In the genomic region with DNA sequence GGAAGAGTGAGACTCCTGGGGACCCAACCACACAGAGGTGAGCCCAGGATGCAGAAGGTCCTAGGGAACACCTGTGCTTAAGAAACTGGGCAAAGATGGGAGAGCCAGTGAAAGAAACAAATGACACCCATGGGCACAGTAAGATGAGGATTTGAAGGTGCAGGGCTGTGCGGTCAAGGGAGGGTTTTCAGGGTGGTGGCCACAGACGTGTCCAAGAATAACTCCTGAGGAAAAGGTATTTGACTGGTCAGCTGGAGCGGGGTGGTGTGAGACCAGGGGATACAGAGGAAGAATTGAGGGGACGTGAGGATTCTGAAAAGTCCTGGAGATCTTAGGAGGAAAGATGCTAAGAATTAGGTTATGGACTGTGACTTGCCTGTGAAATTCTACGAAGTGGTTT, we compare ENCODE assay signal across 31 cellular contexts.
DNase-seq lines count a peak whose midpoint lies in the region; ATAC-seq and TF ChIP-seq lines count a peak whose summit lies in the region.
"Had no signal": no experiment of that assay in that cellular context is flagged by ENCODE, and none has a peak within 500 bp of the region (broad histone marks: within the 10 kb centered on the region; RNA-seq: fewer than 3 reads in every experiment).

No MANE protein-coding gene starts in this region.

- H3K27me3 ChIP-seq in IMR-90 (ENCODE audit: control insufficient read depth, insufficient read depth, low read length): peaks cover 8% of the 10 kb centered on the region
- H3K27me3 ChIP-seq: BE2C; BLaER1; BLaER1 treated with 17β-estradiol and CSF1 and Interleukin-3, amounts not matched to agents 10 nM and 100 nM had no signal

- no peak overlapping the region for H3K4me2 ChIP-seq in IMR-90 (ENCODE audit: low read depth, low read length)
- H3K4me2 ChIP-seq: A549; BLaER1; BLaER1 treated with 17β-estradiol and CSF1 and Interleukin-3, amounts not matched to agents 10 nM and 100 nM had no signal

- TF ChIP-seq POLR2A in IMR-90 (IDR thresholded peaks at IDR 0.05; ENCODE audit: low read depth, low read length): no peak

- H3K27me3 Mint-ChIP-seq in memory B cell (no peaks in the 10 kb centered on the region), T-cell (no peaks in the 10 kb centered on the region)
- H3K27me3 Mint-ChIP-seq: B cell; CD4-positive, alpha-beta T cell had no signal

- H3K36me3 Mint-ChIP-seq in memory B cell: no peaks in the 10 kb centered on the region
- no peaks in the 10 kb centered on the region for H3K36me3 Mint-ChIP-seq in T-cell
- H3K36me3 Mint-ChIP-seq: CD14-positive monocyte; CD4-positive, alpha-beta memory T cell; CD4-positive, CD25-positive, alpha-beta regulatory T cell; CD8-positive, alpha-beta memory T cell; CD8-positive, alpha-beta T cell had no signal

- peak overlapping the region; percentile 18 for H3K27ac Mint-ChIP-seq in memory B cell
- no peak overlapping the region for H3K27ac Mint-ChIP-seq in T-cell
- H3K27ac Mint-ChIP-seq: B cell; CD14-positive monocyte; CD4-positive, alpha-beta T cell; CD8-positive, alpha-beta T cell had no signal

- dilution Hi-C loops in IMR-90 (cut with HindIII; ENCODE audit: low sequenced_read_pairs, unreplicated experiment): no loop called here

- no peak overlapping the region for H2BK120ac ChIP-seq in IMR-90 (ENCODE audit: low read depth, low read length)

- intact Hi-C loops in IMR-90 (cut with micrococcal nuclease): no loop called here

- H3K56ac ChIP-seq in IMR-90 (ENCODE audit: extremely low read depth, insufficient read depth, low read length): no peak overlapping the region

- H4K91ac ChIP-seq in IMR-90 (ENCODE audit: insufficient read depth, low read depth, low read length): no peak overlapping the region

- no peak overlapping the region for H2AK5ac ChIP-seq in IMR-90 (ENCODE audit: low read depth, low read length)

- TF ChIP-seq CTCF in IMR-90 (conservative IDR thresholded peaks at IDR 0.05; ENCODE audit: low read depth, low read length): no peak

- no peak overlapping the region for H4K8ac ChIP-seq in IMR-90 (ENCODE audit: low read depth in 2 of 2, low read length in 2 of 2)

- no peaks in the 10 kb centered on the region for H3K9me3 ChIP-seq in IMR-90 (ENCODE audit: control insufficient read depth, insufficient read depth, low read length)
- H3K9me3 ChIP-seq: A549; BE2C; BLaER1; BLaER1 treated with 17β-estradiol and CSF1 and Interleukin-3, amounts not matched to agents 10 nM and 100 nM; Caco-2 had no signal

- in situ Hi-C loops in IMR-90 (cut with MboI; ENCODE audit: low sequenced_read_pairs): no loop called here

- H3K79me1 ChIP-seq in IMR-90 (ENCODE audit: low read depth in 1 of 2, low read length in 2 of 2): no peaks in the 10 kb centered on the region

- TF ChIP-seq RAD21 in IMR-90 (IDR thresholded peaks at IDR 0.05; ENCODE audit: low read length): no peak

- H3K4me1 Mint-ChIP-seq in memory B cell (peaks cover 5% of the 10 kb centered on the region), T-cell (peaks cover 0 to 7% (median 0%) of the 10 kb centered on the region in 3 donors)
- H3K4me1 Mint-ChIP-seq: CD14-positive monocyte; CD4-positive, alpha-beta memory T cell; CD4-positive, CD25-positive, alpha-beta regulatory T cell; CD8-positive, alpha-beta memory T cell had no signal

- H2BK5ac ChIP-seq in IMR-90 (ENCODE audit: low read depth, low read length, poor library complexity, severe bottlenecking): no peak overlapping the region

- no peaks in the 10 kb centered on the region for H3K36me3 ChIP-seq in IMR-90 (ENCODE audit: control insufficient read depth, insufficient read depth, low read length)
- H3K36me3 ChIP-seq: BE2C; BLaER1; BLaER1 treated with 17β-estradiol and CSF1 and Interleukin-3, amounts not matched to agents 10 nM and 100 nM had no signal

- H2AFZ ChIP-seq in IMR-90 (replicated peaks; ENCODE audit: low read length, poor library complexity): peak overlapping the region; percentile 23

- H3K9me1 ChIP-seq in IMR-90 (ENCODE audit: insufficient read depth, low read length): no peaks in the 10 kb centered on the region

- no peaks in the 10 kb centered on the region for H4K20me1 ChIP-seq in IMR-90 (ENCODE audit: insufficient read depth, low read length)
- H4K20me1 ChIP-seq: BLaER1; BLaER1 treated with 17β-estradiol and CSF1 and Interleukin-3, amounts not matched to agents 10 nM and 100 nM had no signal

- no peak for DNase-seq in IMR-90
- no peak for DNase-seq in memory B cell (ENCODE audit: low spot score in 2 of 2)
- DNase-seq in superior temporal gyrus (ENCODE audit: extremely low spot score): no peak
- no peak for DNase-seq in T-cell
- DNase-seq: 8988T, ACHN, AML-193, BE2C, C1 segment of cervical spinal cord, Caco-2, Calu3, COR-L47, DMS 273 treated with DMSO at 0.1 percent for 48 hours, DMS153, DMS53, DMS79, DMS79 treated with DMSO at 0.1 percent for 48 hours, DND-41, EL had no signal

- no peak overlapping the region for H3K27ac ChIP-seq in IMR-90 (ENCODE audit: insufficient read depth, low read length)
- H3K27ac ChIP-seq: 22Rv1; A549; BLaER1; BLaER1 treated with 17β-estradiol and CSF1 and Interleukin-3, amounts not matched to agents 10 nM and 100 nM; C4-2B had no signal

- ATAC-seq in IMR-90 (ENCODE audit: low read depth) (no peak), memory B cell (ENCODE audit: low read depth) (no peak), T-cell (replicated peaks in 1 of 4) (no peak)
- ATAC-seq: CD8-positive, alpha-beta T cell had no signal

- no peak overlapping the region for H4K5ac ChIP-seq in IMR-90 (ENCODE audit: low read depth, low read length)

- POLR2A ChIA-PET in IMR-90 (lab: Charles Lee; ENCODE audit: unreplicated experiment) (no interaction called here), T-cell (lab: Charles Lee) (no interaction called here)

- H3K9ac ChIP-seq in IMR-90 (ENCODE audit: low read depth, low read length): no peak overlapping the region
- H3K9ac ChIP-seq: BLaER1; BLaER1 treated with 17β-estradiol and CSF1 and Interleukin-3, amounts not matched to agents 10 nM and 100 nM had no signal

- H3K4ac ChIP-seq in IMR-90 (ENCODE audit: low read depth, low read length): no peak overlapping the region

- H2BK15ac ChIP-seq in IMR-90 (ENCODE audit: low read depth, low read length): no peak overlapping the region

- no peak overlapping the region for H3K18ac ChIP-seq in IMR-90 (ENCODE audit: low read depth, low read length)

- CTCF ChIA-PET in IMR-90 (lab: Yijun Ruan, JAX) (no interaction called here), T-cell (lab: Charles Lee) (interaction anchor here in 1 of 2 donors (0.6 to 1.0 kb wide), 2 partner anchors 10 to 323 kb away, joined by 3 read pairs; no protein-coding TSS in a partner anchor)

- H2BK20ac ChIP-seq in IMR-90 (ENCODE audit: low read depth, low read length): no peak overlapping the region

- H3K14ac ChIP-seq in IMR-90 (replicated peaks; ENCODE audit: low read depth, low read length): no peak overlapping the region

- WGBS in IMR-90 (ENCODE audit: extremely low coverage in 2 of 2, insufficient read length in 1 of 2), 2 experiments: 20% methylated on average over 1 of the region's 5 CpGs; no CpG with 5 or more reads in 1 of the 2 experiments

- no peak overlapping the region for H3K4me3 Mint-ChIP-seq in memory B cell
- H3K4me3 Mint-ChIP-seq in T-cell: no peak overlapping the region
- H3K4me3 Mint-ChIP-seq: B cell; CD14-positive monocyte; CD4-positive, alpha-beta memory T cell; CD4-positive, alpha-beta T cell; CD4-positive, CD25-positive, alpha-beta regulatory T cell; CD8-positive, alpha-beta memory T cell; CD8-positive, alpha-beta T cell had no signal

- H3K9me3 Mint-ChIP-seq in memory B cell (no peaks in the 10 kb centered on the region), T-cell (no peaks in the 10 kb centered on the region)
- H3K9me3 Mint-ChIP-seq: CD4-positive, alpha-beta memory T cell; CD4-positive, alpha-beta T cell; CD4-positive, CD25-positive, alpha-beta regulatory T cell; CD8-positive, alpha-beta memory T cell; CD8-positive, alpha-beta T cell had no signal

- no peak overlapping the region for H3K4me3 ChIP-seq in IMR-90 (ENCODE audit: insufficient read depth, low read depth, low read length)
- H3K4me3 ChIP-seq: A549; BLaER1; BLaER1 treated with 17β-estradiol and CSF1 and Interleukin-3, amounts not matched to agents 10 nM and 100 nM had no signal

- no peaks in the 10 kb centered on the region for H3K4me1 ChIP-seq in IMR-90 (ENCODE audit: control insufficient read depth, insufficient read depth, low read length)
- H3K4me1 ChIP-seq: A549, BE2C, BLaER1, Caco-2 had no signal

- BruUV-seq in IMR-90 (replicated peaks; lab: Mats Ljungman, UMichigan): no TSS peak

- no peak overlapping the region for H2AK9ac ChIP-seq in IMR-90 (replicated peaks; ENCODE audit: low read depth, low read length, poor library complexity)

- no peak overlapping the region for H3K23ac ChIP-seq in IMR-90 (ENCODE audit: low read depth, low read length)

TF ChIP-seq in IMR-90, 13 proteins besides CTCF, POLR2A, EP300 and RAD21:
- no peak for TF ChIP-seq RFX5 (IDR thresholded peaks at IDR 0.05; ENCODE audit: low read depth, low read length)
- TF ChIP-seq SMC3 (IDR thresholded peaks at IDR 0.05; ENCODE audit: low read depth, low read length): no peak
- no peak for TF ChIP-seq CHD1 (IDR thresholded peaks at IDR 0.05; ENCODE audit: low read depth, low read length)
- no peak for TF ChIP-seq MAZ (IDR thresholded peaks at IDR 0.05; ENCODE audit: borderline replicate concordance, low read depth, low read length)
- TF ChIP-seq MAFK (IDR thresholded peaks at IDR 0.05; ENCODE audit: low read depth, low read length): no peak
- TF ChIP-seq, protein P1, sequence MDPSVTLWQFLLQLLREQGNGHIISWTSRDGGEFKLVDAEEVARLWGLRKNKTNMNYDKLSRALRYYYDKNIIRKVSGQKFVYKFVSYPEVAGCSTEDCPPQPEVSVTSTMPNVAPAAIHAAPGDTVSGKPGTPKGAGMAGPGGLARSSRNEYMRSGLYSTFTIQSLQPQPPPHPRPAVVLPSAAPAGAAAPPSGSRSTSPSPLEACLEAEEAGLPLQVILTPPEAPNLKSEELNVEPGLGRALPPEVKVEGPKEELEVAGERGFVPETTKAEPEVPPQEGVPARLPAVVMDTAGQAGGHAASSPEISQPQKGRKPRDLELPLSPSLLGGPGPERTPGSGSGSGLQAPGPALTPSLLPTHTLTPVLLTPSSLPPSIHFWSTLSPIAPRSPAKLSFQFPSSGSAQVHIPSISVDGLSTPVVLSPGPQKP (IDR thresholded peaks at IDR 0.05; ENCODE audit: borderline replicate concordance, low read depth, low read length): no peak
- no peak for TF ChIP-seq NFE2L2 (IDR thresholded peaks at IDR 0.05; ENCODE audit: low read depth, low read length)
- TF ChIP-seq RCOR1 (IDR thresholded peaks at IDR 0.05; ENCODE audit: insufficient replicate concordance, low read length): no peak
- no peak for TF ChIP-seq MXI1 (IDR thresholded peaks at IDR 0.05; ENCODE audit: borderline replicate concordance, low read depth, low read length)
- no peak for TF ChIP-seq BHLHE40 (IDR thresholded peaks at IDR 0.05; ENCODE audit: low read depth, low read length)
